8 cellular contexts compared by ENCODE assay signal in the genomic region with DNA sequence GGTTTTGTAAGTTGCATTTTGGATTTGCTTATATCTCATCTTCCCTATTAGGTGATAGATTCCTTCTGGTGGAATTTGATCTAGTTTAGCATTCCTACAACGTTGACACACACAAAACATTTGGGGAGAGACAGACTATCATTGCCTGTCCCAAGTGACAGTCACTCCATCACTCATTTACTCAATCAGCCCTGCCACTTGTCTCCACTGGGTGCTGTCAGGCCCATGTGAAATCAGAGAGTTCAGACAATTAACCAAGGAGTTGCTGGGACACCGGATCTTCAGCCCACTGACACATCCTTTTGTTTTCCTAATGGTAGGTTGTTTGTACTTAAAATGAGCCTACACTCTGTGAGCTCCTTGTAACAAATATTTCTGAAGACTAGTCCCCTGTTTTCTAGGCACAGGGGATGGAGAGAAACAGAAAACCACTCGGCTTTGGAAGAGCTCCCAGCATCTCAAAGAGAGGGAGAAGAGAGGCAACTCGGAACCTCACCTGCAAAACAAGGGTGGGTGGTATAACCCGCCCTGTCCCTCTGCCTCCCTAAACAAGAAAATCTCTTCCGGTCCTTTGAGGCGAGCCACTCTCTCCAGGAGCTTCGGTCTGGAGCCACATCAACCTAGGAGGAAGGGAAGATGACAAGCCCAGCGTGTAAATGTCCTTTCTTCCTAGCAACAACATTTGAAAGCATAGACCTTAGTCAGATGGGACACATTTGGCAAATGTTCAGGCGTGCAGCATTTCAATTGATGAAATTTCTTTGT.
A peak's percentile ranks its signal among the peaks of the same experiment; 100 is the strongest.
DNase-seq lines count a peak whose midpoint lies in the region; ATAC-seq lines count a peak whose summit lies in the region.

No MANE protein-coding gene starts in this region.

- peaks cover 14% of the 10 kb centered on the region for H3K4me1 ChIP-seq in CD4-positive, alpha-beta memory T cell (ENCODE audit: insufficient read depth, low read length)
- H3K4me1 ChIP-seq in naive thymus-derived CD4-positive, alpha-beta T cell (ENCODE audit: control insufficient read depth in 2 of 2, insufficient read depth in 2 of 2, low read length in 2 of 2): peaks cover 3 to 6% of the 10 kb centered on the region in 2 donors

- H3K27me3 Mint-ChIP-seq in CD4-positive, alpha-beta memory T cell: peaks cover 20 to 28% of the 10 kb centered on the region in 2 donors
- peaks cover 81% of the 10 kb centered on the region for H3K27me3 Mint-ChIP-seq in central memory CD8-positive, alpha-beta T cell
- peaks cover 0 to 59% (median 49%) of the 10 kb centered on the region in 5 donors for H3K27me3 Mint-ChIP-seq in naive thymus-derived CD4-positive, alpha-beta T cell

- ATAC-seq in HG03432 (IDR thresholded peaks at IDR 0.05; ENCODE audit: unreplicated experiment): peak; percentile 19
- ATAC-seq in central memory CD8-positive, alpha-beta T cell (replicated peaks; ENCODE audit: extremely low read depth, poor library complexity, severe bottlenecking): peak; percentile 26
- ATAC-seq in naive thymus-derived CD4-positive, alpha-beta T cell: peak; percentile 8
- no peak for ATAC-seq in HG03196 (IDR thresholded peaks at IDR 0.05; ENCODE audit: unreplicated experiment)
- no peak for ATAC-seq in HG03039 (IDR thresholded peaks at IDR 0.05; ENCODE audit: unreplicated experiment)

- intact Hi-C loops in CD4-positive, alpha-beta memory T cell (cut with micrococcal nuclease): no loop called here
- intact Hi-C loops in naive thymus-derived CD4-positive, alpha-beta T cell (cut with micrococcal nuclease): no loop called here

- CTCF ChIA-PET in CD4-positive, alpha-beta memory T cell (lab: Charles Lee; ENCODE audit: partially characterized antibody): interaction anchor here (1.3 kb wide), 1 partner anchor 247 kb away, joined by 3 read pairs; no protein-coding TSS in a partner anchor
- CTCF ChIA-PET in naive thymus-derived CD4-positive, alpha-beta T cell (lab: Charles Lee): no interaction called here

- no peaks in the 10 kb centered on the region for H3K36me3 ChIP-seq in CD4-positive, alpha-beta memory T cell (ENCODE audit: insufficient read depth, low read length)
- no peaks in the 10 kb centered on the region for H3K36me3 ChIP-seq in naive thymus-derived CD4-positive, alpha-beta T cell (ENCODE audit: control insufficient read depth in 2 of 3, insufficient read depth in 3 of 3, low read length in 3 of 3)

- H3K4me3 Mint-ChIP-seq in CD4-positive, alpha-beta memory T cell: peak overlapping the region; percentile 67 to 82 (median 75)
- peak overlapping the region; percentile 41 for H3K4me3 Mint-ChIP-seq in central memory CD8-positive, alpha-beta T cell
- peak overlapping the region; percentile 51 to 81 (median 72) for H3K4me3 Mint-ChIP-seq in naive thymus-derived CD4-positive, alpha-beta T cell

- H3K4me3 ChIP-seq in CD4-positive, alpha-beta memory T cell (ENCODE audit: low read length in 2 of 2): peak overlapping the region in 1 of 2 donors; percentile 20
- peak overlapping the region; percentile 49 for H3K4me3 ChIP-seq in naive thymus-derived CD4-positive, alpha-beta T cell (ENCODE audit: low read length)

- no peaks in the 10 kb centered on the region for H3K36me3 Mint-ChIP-seq in CD4-positive, alpha-beta memory T cell
- no peaks in the 10 kb centered on the region for H3K36me3 Mint-ChIP-seq in central memory CD8-positive, alpha-beta T cell (ENCODE audit: insufficient read depth)
- no peaks in the 10 kb centered on the region for H3K36me3 Mint-ChIP-seq in naive thymus-derived CD4-positive, alpha-beta T cell

- H3K27ac ChIP-seq in CD4-positive, alpha-beta memory T cell (ENCODE audit: low read depth, low read length): no peak overlapping the region
- no peak overlapping the region for H3K27ac ChIP-seq in naive thymus-derived CD4-positive, alpha-beta T cell (ENCODE audit: low read depth, low read length)

- H3K9me3 Mint-ChIP-seq in CD4-positive, alpha-beta memory T cell: no peaks in the 10 kb centered on the region
- H3K9me3 Mint-ChIP-seq in central memory CD8-positive, alpha-beta T cell: no peaks in the 10 kb centered on the region
- no peaks in the 10 kb centered on the region for H3K9me3 Mint-ChIP-seq in naive thymus-derived CD4-positive, alpha-beta T cell

- peak in 1 of 5 donors; percentile 3 for DNase-seq in CD4-positive, alpha-beta memory T cell
- DNase-seq in central memory CD8-positive, alpha-beta T cell (ENCODE audit: low spot score in 2 of 2): no peak
- DNase-seq in naive thymus-derived CD4-positive, alpha-beta T cell: no peak
- DNase-seq in activated CD4-positive, alpha-beta T cell treated with anti-CD3 and anti-CD28 coated beads, Interleukin-2, amount 50 U/mL, for 1 hour: no peak
- no peak for DNase-seq in NCI-H226

- no peak overlapping the region for H3K27ac Mint-ChIP-seq in CD4-positive, alpha-beta memory T cell
- no peak overlapping the region for H3K27ac Mint-ChIP-seq in central memory CD8-positive, alpha-beta T cell (ENCODE audit: low read depth)
- H3K27ac Mint-ChIP-seq in naive thymus-derived CD4-positive, alpha-beta T cell: no peak overlapping the region

- H3K4me1 Mint-ChIP-seq in CD4-positive, alpha-beta memory T cell: peaks cover 8 to 14% (median 11%) of the 10 kb centered on the region in 4 donors
- H3K4me1 Mint-ChIP-seq in central memory CD8-positive, alpha-beta T cell: peaks cover 8% of the 10 kb centered on the region
- peaks cover 3 to 14% (median 10%) of the 10 kb centered on the region in 7 donors for H3K4me1 Mint-ChIP-seq in naive thymus-derived CD4-positive, alpha-beta T cell

- POLR2A ChIA-PET in CD4-positive, alpha-beta memory T cell (lab: Charles Lee; ENCODE audit: partially characterized antibody): no interaction called here
- POLR2A ChIA-PET in naive thymus-derived CD4-positive, alpha-beta T cell (lab: Charles Lee): no interaction called here

- H3K27me3 ChIP-seq in CD4-positive, alpha-beta memory T cell (ENCODE audit: insufficient read depth, low read length): peaks cover 12% of the 10 kb centered on the region
- H3K27me3 ChIP-seq in naive thymus-derived CD4-positive, alpha-beta T cell (ENCODE audit: control insufficient read depth in 2 of 2, insufficient read depth in 2 of 2, low read length in 2 of 2): peaks cover 0 to 6% of the 10 kb centered on the region in 2 donors

- no peaks in the 10 kb centered on the region for H3K9me3 ChIP-seq in CD4-positive, alpha-beta memory T cell (ENCODE audit: control insufficient read depth in 1 of 2, low read length in 2 of 2)
- H3K9me3 ChIP-seq in naive thymus-derived CD4-positive, alpha-beta T cell (ENCODE audit: control insufficient read depth in 2 of 3, low read length in 3 of 3): no peaks in the 10 kb centered on the region

Comparison
In these comparisons a context has a peak if more than half of its experiments do, and no peak if none do; other contexts are left out.
1. ATAC-seq: peak in HG03432 (single experiment), central memory CD8-positive, alpha-beta T cell (single experiment) and naive thymus-derived CD4-positive, alpha-beta T cell (single experiment); none in HG03196 (single experiment) and HG03039 (single experiment).
2. Peak in every context shown above with its lines, with median percentiles within 50 percentile points of each other: H3K4me3 Mint-ChIP-seq.